11 cellular contexts compared by ENCODE assay signal in genomic region chr9:123225995-123226394, GRCh38. TPM values are rescaled to one million over a fixed set of nuclear protein-coding genes. Genes with fewer than 3 reads are reported as not detected.
DNase-seq lines count a peak whose midpoint lies in the region; ATAC-seq, FAIRE-seq and TF ChIP-seq lines count a peak whose summit lies in the region.
"Had no signal": no experiment of that assay in that cellular context is flagged by ENCODE, and none has a peak within 500 bp of the region (broad histone marks: within the 10 kb centered on the region; RNA-seq: fewer than 3 reads in every experiment).

No MANE protein-coding gene starts in this region.

- H3K36me3 ChIP-seq in SU-DHL-6 (ENCODE audit: low read length) (peaks cover 26% of the 10 kb centered on the region; the same call in 1 of the 2 replicates), fibroblast of lung (ENCODE audit: control insufficient read depth, insufficient read depth, low read length) (no peaks in the 10 kb centered on the region)

- CTCF ChIA-PET in CD4-positive, alpha-beta T cell (lab: Charles Lee) = interaction anchor here (0.9 to 1.3 kb wide), 9 partner anchors 9 to 316 kb away, joined by 3 to 8 read pairs (median 3); partner anchors contain the start of gene STRBP

- no peaks in the 10 kb centered on the region for H3K9me3 ChIP-seq in CD4-positive, alpha-beta T cell (ENCODE audit: control insufficient read depth, low read length)
- no peaks in the 10 kb centered on the region for H3K9me3 ChIP-seq in SU-DHL-6 (ENCODE audit: insufficient read depth, low read length)
- no peaks in the 10 kb centered on the region for H3K9me3 ChIP-seq in fibroblast of lung (ENCODE audit: control insufficient read depth, insufficient read depth, low read depth, low read length)

- H3K4me3 Mint-ChIP-seq in CD4-positive, alpha-beta T cell = no peak overlapping the region
- H3K4me3 Mint-ChIP-seq: CD8-positive, alpha-beta T cell; T-helper 1 cell treated with Interleukin-12 subunit alpha and Interleukin-12 subunit beta and Interleukin-4 antibody, amounts not matched to agents 30 μg/mL and 1 μg/mL, for 36 hours had no signal

- H3F3A ChIP-seq in SU-DHL-6 (ENCODE audit: insufficient read depth) = peaks cover 42% of the 10 kb centered on the region

- H4K20me1 ChIP-seq in SU-DHL-6 (ENCODE audit: low read depth, low read length) (peaks cover 24% of the 10 kb centered on the region), fibroblast of lung (ENCODE audit: control insufficient read depth, extremely low read depth, insufficient read depth, low read length) (no peaks in the 10 kb centered on the region)

- H3K9me2 ChIP-seq in SU-DHL-6 (replicated peaks; ENCODE audit: insufficient read depth, low read length) = no peaks in the 10 kb centered on the region

- no peak overlapping the region for H3K27ac ChIP-seq in CD4-positive, alpha-beta T cell (ENCODE audit: low read depth, low read length)
- H3K27ac ChIP-seq in SU-DHL-6 (ENCODE audit: low read depth, low read length) (peak overlapping the region; percentile 40), fibroblast of lung (ENCODE audit: insufficient read depth, low read length) (no peak overlapping the region)
- H3K27ac ChIP-seq: skin epidermis had no signal

- no peak overlapping the region for H2AFZ ChIP-seq in SU-DHL-6 (ENCODE audit: low read depth, low read length, severe bottlenecking)
- no peak overlapping the region for H2AFZ ChIP-seq in fibroblast of lung (ENCODE audit: low read length)

- H3K27ac Mint-ChIP-seq in CD4-positive, alpha-beta T cell = peak overlapping the region; percentile 17
- H3K27ac Mint-ChIP-seq: T-helper 1 cell treated with Interleukin-12 subunit alpha and Interleukin-12 subunit beta and Interleukin-4 antibody, amounts not matched to agents 30 μg/mL and 1 μg/mL, for 36 hours had no signal

- H3K27me3 Mint-ChIP-seq in CD4-positive, alpha-beta T cell = no peaks in the 10 kb centered on the region

- H3K9ac ChIP-seq in SU-DHL-6 (ENCODE audit: low read length) (no peak overlapping the region), fibroblast of lung (ENCODE audit: insufficient read depth, low read length) (no peak overlapping the region)

- DNase-seq in CD4-positive, alpha-beta T cell = no peak
- DNase-seq in H54 (ENCODE audit: insufficient read length, low spot score) = peak; percentile 33
- peak; percentile 35 to 59 for DNase-seq in fibroblast of lung (ENCODE audit: low read depth in 2 of 2)
- DNase-seq in SKM-1 (lab: John Stamatoyannopoulos, UW; ENCODE audit: unreplicated experiment) = no peak
- DNase-seq in NCI-H524 (lab: John Stamatoyannopoulos, UW) = no peak

- peaks cover 8% of the 10 kb centered on the region for H3K36me3 Mint-ChIP-seq in CD4-positive, alpha-beta T cell (ENCODE audit: low read depth)

- no peaks in the 10 kb centered on the region for H3K9me3 Mint-ChIP-seq in CD4-positive, alpha-beta T cell
- H3K9me3 Mint-ChIP-seq: CD8-positive, alpha-beta T cell; T-helper 1 cell treated with Interleukin-12 subunit alpha and Interleukin-12 subunit beta and Interleukin-4 antibody, amounts not matched to agents 30 μg/mL and 1 μg/mL, for 36 hours had no signal

- POLR2A ChIA-PET in CD4-positive, alpha-beta T cell (lab: Charles Lee) = interaction anchor here (0.9 to 1.0 kb wide), 2 partner anchors 12 to 44 kb away, joined by 3 to 5 read pairs; no protein-coding TSS in a partner anchor

- intact Hi-C loops in CD4-positive, alpha-beta T cell (cut with DNase I, micrococcal nuclease) = loop anchor here (5.0 to 10.0 kb wide), 2 partner anchors 141 to 144 kb away; no protein-coding TSS in a partner anchor

- peaks cover 98% of the 10 kb centered on the region for H3K79me2 ChIP-seq in SU-DHL-6 (ENCODE audit: insufficient read depth, low read length)
- no peaks in the 10 kb centered on the region for H3K79me2 ChIP-seq in fibroblast of lung (ENCODE audit: control insufficient read depth, insufficient read depth, low read length)

- no peak overlapping the region for H3K4me3 ChIP-seq in SU-DHL-6 (ENCODE audit: insufficient read depth, low read length, poor library complexity, severe bottlenecking)
- no peak overlapping the region for H3K4me3 ChIP-seq in fibroblast of lung (replicated peaks in 1 of 4; ENCODE audit: control extremely low read depth in 1 of 4, insufficient read depth in 1 of 4, low read depth in 3 of 4, low read length in 4 of 4)
- H3K4me3 ChIP-seq: skin epidermis had no signal

- no peaks in the 10 kb centered on the region for H3K27me3 ChIP-seq in CD4-positive, alpha-beta T cell (ENCODE audit: control insufficient read depth, insufficient read depth, low read length)
- H3K27me3 ChIP-seq in SU-DHL-6 (ENCODE audit: low read length) = no peaks in the 10 kb centered on the region
- no peaks in the 10 kb centered on the region for H3K27me3 ChIP-seq in fibroblast of lung (ENCODE audit: control insufficient read depth, insufficient read depth, low read length)

- H3K4me1 Mint-ChIP-seq in CD4-positive, alpha-beta T cell (ENCODE audit: low read depth) = peaks cover 21% of the 10 kb centered on the region

- no peak for TF ChIP-seq CTCF in CD4-positive, alpha-beta T cell (IDR thresholded peaks at IDR 0.05)
- TF ChIP-seq CTCF in SU-DHL-6 (IDR thresholded peaks at IDR 0.05; ENCODE audit: insufficient read depth, low read length, poor library complexity, severe bottlenecking) (no peak), fibroblast of lung (conservative IDR thresholded peaks at IDR 0.05 in 1 of 2, IDR thresholded peaks at IDR 0.05 in 1 of 2; ENCODE audit: low read depth in 1 of 2, low read length in 2 of 2) (no peak)

- H3K4me1 ChIP-seq in fibroblast of lung (ENCODE audit: control insufficient read depth, extremely low read depth, insufficient read depth, low read length) = no peaks in the 10 kb centered on the region

- H3K4me2 ChIP-seq in SU-DHL-6 (ENCODE audit: low read depth, low read length, poor library complexity, severe bottlenecking) (peak overlapping the region; percentile 31), fibroblast of lung (ENCODE audit: extremely low read depth, insufficient read depth, low read length) (no peak overlapping the region)

- TF ChIP-seq POLR2A in H54 (IDR thresholded peaks at IDR 0.05; ENCODE audit: low read depth, low read length) = no peak

- FAIRE-seq in H54 (lab: Jason Lieb, UNC) = no peak

- no peak for ATAC-seq in CD4-positive, alpha-beta T cell (ENCODE audit: poor library complexity)
- ATAC-seq in HG02678 (IDR thresholded peaks at IDR 0.05; ENCODE audit: unreplicated experiment) = no peak
- no peak for ATAC-seq in HG03442 (IDR thresholded peaks at IDR 0.05; ENCODE audit: unreplicated experiment)

RNA-seq across cellular contexts. Expression of gene STRBP, which starts 42.4 kb away (rescaled TPM):
- total RNA-seq in CD4-positive, alpha-beta T cell = 10 to 100 TPM; 10.9 to 12.0 TPM
- total RNA-seq in fibroblast of lung = 4.9 and 5.9 TPM in 2 replicates
- 3.3 and 4.3 TPM in 2 replicates for polyA plus RNA-seq in fibroblast of lung
- polyA plus RNA-seq in fibroblast of lung (2012) = 3.2 and 3.7 TPM in 2 replicates
- 0.35 and 0.74 TPM in 2 replicates for polyA minus RNA-seq in fibroblast of lung (ENCODE audit: low replicate concordance)

Comparison
In these comparisons a context has a peak if more than half of its experiments do, and no peak if none do; other contexts are left out.
1. DNase-seq: peak in H54 (single experiment) and fibroblast of lung (2 of 2); none in CD4-positive, alpha-beta T cell (0 of 10), SKM-1 (single experiment) and NCI-H524 (0 of 2).